25 cellular contexts compared by ENCODE assay signal in the genomic region with DNA sequence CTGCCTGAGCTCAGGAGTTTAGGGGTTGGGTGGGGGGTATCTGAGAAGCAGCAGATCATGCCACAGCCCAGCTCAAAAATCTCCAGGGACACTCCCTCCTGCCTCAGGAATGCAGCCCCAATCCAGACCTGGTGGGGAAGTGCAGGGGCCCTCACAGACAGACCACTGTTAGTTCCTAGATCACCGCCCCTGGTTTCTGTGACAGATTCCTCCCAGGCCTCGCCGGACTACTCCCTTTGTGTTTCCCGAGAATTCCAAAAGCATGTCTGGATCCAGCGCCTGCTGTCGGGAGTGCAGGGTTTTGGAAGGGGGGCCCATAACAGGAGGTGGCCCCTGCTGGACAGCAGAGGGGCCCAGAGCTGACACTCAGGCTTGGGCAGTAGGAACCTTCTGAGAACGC.
"Had no signal": no experiment of that assay in that cellular context is flagged by ENCODE, and none has a peak within 500 bp of the region (broad histone marks: within the 10 kb centered on the region; RNA-seq: fewer than 3 reads in every experiment).

No MANE protein-coding gene starts in this region.

- H3K36me3 ChIP-seq: ascending aorta had no signal

- H3K4me1 ChIP-seq: ascending aorta, body of pancreas had no signal

- ATAC-seq: activated naive CD4-positive, alpha-beta T cell treated with anti-CD3 and anti-CD28 coated beads, Interleukin-2, amount 50 U/mL, for 72 hours; activated naive CD8-positive, alpha-beta T cell treated with anti-CD3 and anti-CD28 coated beads, Interleukin-2, amount 50 U/mL, for 24 hours; activated T-cell treated with anti-CD3 and anti-CD28 coated beads, Interleukin-2, amount 50 U/mL, for 4 hours; body of pancreas; PC-3; T-cell had no signal

- H3K4me3 ChIP-seq: ascending aorta, body of pancreas had no signal

- H3K4me3 Mint-ChIP-seq: activated CD4-positive, alpha-beta memory T cell treated with anti-CD3 and anti-CD28 coated beads for 36 hours; activated CD4-positive, alpha-beta T cell treated with anti-CD3 and anti-CD28 coated beads, Interleukin-2, amount 10 ng/mL, durations not matched to agents 7 days and 5 days; activated naive CD8-positive, alpha-beta T cell treated with anti-CD3 and anti-CD28 coated beads, Interleukin-2, amount 50 U/mL, for 24 hours; activated T-cell treated with anti-CD3 and anti-CD28 coated beads, Interleukin-2, amount 50 U/mL, for 4 hours; T-cell had no signal

- H3K27ac ChIP-seq: ascending aorta, body of pancreas had no signal

- H3K27me3 ChIP-seq: ascending aorta, body of pancreas had no signal

- H3K36me3 Mint-ChIP-seq: activated CD4-positive, alpha-beta memory T cell treated with anti-CD3 and anti-CD28 coated beads for 36 hours; activated naive CD4-positive, alpha-beta T cell treated with anti-CD3 and anti-CD28 coated beads, Interleukin-2, amount 50 U/mL, for 72 hours; T-cell had no signal

- H3K9me3 ChIP-seq: ascending aorta, body of pancreas had no signal

- H3K27ac Mint-ChIP-seq: activated CD4-positive, alpha-beta memory T cell treated with anti-CD3 and anti-CD28 coated beads for 36 hours; activated CD4-positive, alpha-beta T cell treated with anti-CD3 and anti-CD28 coated beads, Interleukin-2, amount 10 ng/mL, durations not matched to agents 7 days and 5 days; activated naive CD4-positive, alpha-beta T cell treated with anti-CD3 and anti-CD28 coated beads, Interleukin-2, amount 50 U/mL, for 72 hours; activated naive CD8-positive, alpha-beta T cell treated with anti-CD3 and anti-CD28 coated beads, Interleukin-2, amount 50 U/mL, for 24 hours; T-cell had no signal

- H3K27me3 Mint-ChIP-seq: activated CD4-positive, alpha-beta T cell treated with anti-CD3 and anti-CD28 coated beads, Interleukin-2, amount 10 ng/mL, durations not matched to agents 7 days and 5 days; T-cell had no signal

- DNase-seq: activated CD4-positive, alpha-beta memory T cell treated with anti-CD3 and anti-CD28 coated beads for 36 hours; activated CD4-positive, alpha-beta T cell treated with anti-CD3 and anti-CD28 coated beads, Interleukin-2, amount 10 ng/mL, durations not matched to agents 7 days and 5 days; activated CD4-positive, CD25-positive, alpha-beta regulatory T cell; activated CD8-positive, alpha-beta memory T cell treated with anti-CD3 and anti-CD28 coated beads for 24 hours; activated effector memory CD4-positive, alpha-beta T cell treated with anti-CD3 and anti-CD28 coated beads, Interleukin-2, amount 50 U/mL, for 16 hours; activated naive CD4-positive, alpha-beta T cell treated with Interleukin-2 at 50 U/mL for 16 hours; activated naive CD8-positive, alpha-beta T cell treated with anti-CD3 and anti-CD28 coated beads, Interleukin-2, amount 50 U/mL, for 24 hours; activated T-cell treated with anti-CD3 and anti-CD28 coated beads, Interleukin-2, amount 50 U/mL, for 4 hours; amniotic stem cell; body of pancreas; central memory CD4-positive, alpha-beta T cell; Kasumi-1; KBM-7; NCI-H146; NCI-H187 treated with DMSO at 0.1 percent for 48 hours; NCI-H2081 treated with DMSO at 0.1 percent for 48 hours; NCI-H2171; NCI-H226; PC-3; SHP77 treated with DMSO at 0.1 percent for 48 hours; T-cell; T-helper 2 cell; T1000 had no signal

- H3K9me3 Mint-ChIP-seq: activated CD4-positive, alpha-beta memory T cell treated with anti-CD3 and anti-CD28 coated beads for 36 hours; activated CD4-positive, alpha-beta T cell treated with anti-CD3 and anti-CD28 coated beads, Interleukin-2, amount 10 ng/mL, durations not matched to agents 7 days and 5 days; activated naive CD4-positive, alpha-beta T cell treated with anti-CD3 and anti-CD28 coated beads, Interleukin-2, amount 50 U/mL, for 72 hours; activated naive CD8-positive, alpha-beta T cell treated with anti-CD3 and anti-CD28 coated beads, Interleukin-2, amount 50 U/mL, for 24 hours; activated T-cell treated with anti-CD3 and anti-CD28 coated beads, Interleukin-2, amount 50 U/mL, for 4 hours; T-cell had no signal
